In genomic region chr12:120797677-120798642, GRCh38 we compare ENCODE assay signal across 17 cellular contexts.
DNase-seq lines count a peak whose midpoint lies in the region; ATAC-seq and TF ChIP-seq lines count a peak whose summit lies in the region.
"Had no signal": no experiment of that assay in that cellular context is flagged by ENCODE, and none has a peak within 500 bp of the region (broad histone marks: within the 10 kb centered on the region; RNA-seq: fewer than 3 reads in every experiment).

No MANE protein-coding gene starts in this region.

- peaks cover 4 to 36% of the 10 kb centered on the region in 2 donors for H3K4me1 Mint-ChIP-seq in effector memory CD8-positive, alpha-beta T cell (ENCODE audit: low read depth in 2 of 2)

- no peaks in the 10 kb centered on the region for H3K27me3 Mint-ChIP-seq in effector memory CD8-positive, alpha-beta T cell

- H3K4me1 ChIP-seq in upper lobe of left lung, result peaks cover 0 to 1% (median 0%) of the 10 kb centered on the region in 4 donors

- H3K36me3 ChIP-seq in KOPT-K1 (ENCODE audit: insufficient read depth, low read length), result peaks cover 33% of the 10 kb centered on the region
- no peaks in the 10 kb centered on the region for H3K36me3 ChIP-seq in upper lobe of left lung

- H3K4me3 Mint-ChIP-seq in effector memory CD8-positive, alpha-beta T cell, result no peak overlapping the region
- H3K4me3 Mint-ChIP-seq: CD14-positive monocyte had no signal

- no peak for ATAC-seq in effector memory CD8-positive, alpha-beta T cell (replicated peaks)
- no peak for ATAC-seq in upper lobe of left lung (ENCODE audit: low FRiP score in 2 of 2)
- ATAC-seq: mucosa of descending colon, Right ventricle myocardium inferior had no signal

- WGBS in upper lobe of left lung, 2 donors, result 90 to 92% methylated on average over 7 of the region's 7 CpGs

- H3K27me3 ChIP-seq in upper lobe of left lung, result no peaks in the 10 kb centered on the region
- H3K27me3 ChIP-seq: hepatocyte had no signal

- in situ Hi-C loops in Caki2 (cut with HindIII; ENCODE audit: low pct_unique_long_range_greater_than_20kb, low sequenced_read_pairs), result no loop called here

- no peak for TF ChIP-seq POLR2A in upper lobe of left lung (IDR thresholded peaks at IDR 0.05)

- TF ChIP-seq EP300 in upper lobe of left lung (IDR thresholded peaks at IDR 0.05), result no peak

- TF ChIP-seq CTCF in GM12865 (IDR thresholded peaks at IDR 0.05; ENCODE audit: insufficient read depth, low read depth, low read length, missing control alignments) (no peak), upper lobe of left lung (IDR thresholded peaks at IDR 0.05) (no peak)

- peak overlapping the region; percentile 19 for H3K4me3 ChIP-seq in GM12865 (ENCODE audit: low read depth, low read length)
- no peak overlapping the region for H3K4me3 ChIP-seq in upper lobe of left lung
- H3K4me3 ChIP-seq: hepatocyte, mucosa of descending colon had no signal

- peak overlapping the region; percentile 46 to 58 for H3K27ac Mint-ChIP-seq in effector memory CD8-positive, alpha-beta T cell

- H3K9me3 Mint-ChIP-seq in effector memory CD8-positive, alpha-beta T cell, result peaks cover 0 to 1% of the 10 kb centered on the region in 2 donors

- peaks cover 7% of the 10 kb centered on the region for H3K36me3 Mint-ChIP-seq in effector memory CD8-positive, alpha-beta T cell (ENCODE audit: insufficient read depth)

- H3K27ac ChIP-seq in KOPT-K1 (ENCODE audit: low read depth, low read length, poor library complexity, severe bottlenecking) (peak overlapping the region; percentile 35), upper lobe of left lung (no peak overlapping the region)
- H3K27ac ChIP-seq: parathyroid adenoma had no signal

- DNase-seq in Caki2 (ENCODE audit: low read depth) (peak; percentile 2), GM12865 (ENCODE audit: low read depth) (peak; percentile 53), NCI-H446 treated with DMSO at 0.1 percent for 48 hours (lab: John Stamatoyannopoulos, UW) (no peak), NK-92 (lab: John Stamatoyannopoulos, UW; ENCODE audit: unreplicated experiment) (no peak), upper lobe of left lung (no peak)
- DNase-seq in effector memory CD8-positive, alpha-beta T cell, result no peak
- DNase-seq: activated CD4-positive, alpha-beta T cell treated with anti-CD3 and anti-CD28 coated beads for 4 hours; kidney glomerular epithelial cell; mucosa of descending colon; NCI-H1092; NK-92 treated with Interleukin-12 subunit alpha and Interleukin-12 subunit beta, amount 100 ng/mL, for 24 hours; small intestine had no signal

- peaks cover 39% of the 10 kb centered on the region for H3K9me3 ChIP-seq in KOPT-K1 (ENCODE audit: insufficient read depth, low read length, poor library complexity, severe bottlenecking)
- peaks cover 0 to 9% (median 2%) of the 10 kb centered on the region in 4 donors for H3K9me3 ChIP-seq in upper lobe of left lung

Comparison
In these comparisons a context has a peak if more than half of its experiments do, and no peak if none do; other contexts are left out.
1. DNase-seq: peak in Caki2 (single experiment) and GM12865 (single experiment); none in effector memory CD8-positive, alpha-beta T cell (0 of 3), NCI-H446 treated with DMSO at 0.1 percent for 48 hours (single experiment), NK-92 (single experiment) and upper lobe of left lung (0 of 2).